ENCODE assay signal across 1 cellular context in genomic region chr19:54448774-54449700, GRCh38.
TF ChIP-seq lines count a peak whose summit lies in the region.

LENG8 (plus strand) TSS chr19:54449199; CDS start chr19:54451345, 2,146 bp downstream.

TF ChIP-seq in K562, 482 proteins besides CTCF, POLR2A, EP300 and RAD21 (continued from another document and continues in another):
- TF ChIP-seq ARID4B (CRISPR knock-in tag; IDR thresholded peaks at IDR 0.05) (peak; percentile 81), ZNF79 (CRISPR knock-in tag; IDR thresholded peaks at IDR 0.05; ENCODE audit: low read depth) (no peak), MIER1 (IDR thresholded peaks at IDR 0.05; ENCODE audit: low read depth) (0 out of 2 replicates have a peak, but pooled peaks have one; percentile 13), CBFA2T3 (IDR thresholded peaks at IDR 0.05) (no peak), ZNF583 (CRISPR knock-in tag; IDR thresholded peaks at IDR 0.05) (peak; percentile 78; the same call in 1 of the 2 replicates), ZFP30 (CRISPR knock-in tag; IDR thresholded peaks at IDR 0.05; ENCODE audit: borderline replicate concordance) (no peak), CCNT2 (IDR thresholded peaks at IDR 0.05; ENCODE audit: borderline replicate concordance, extremely low read depth, insufficient read length, low read depth, low read length) (peak; percentile 69), PML (IDR thresholded peaks at IDR 0.05; ENCODE audit: low read length) (peak; percentile 80; the same call in 1 of the 2 replicates), MCM5 (IDR thresholded peaks at IDR 0.05; ENCODE audit: low read depth) (no peak), EP400 (IDR thresholded peaks at IDR 0.05) (peak; percentile 95), MECOM (CRISPR knock-in tag; IDR thresholded peaks at IDR 0.05) (no peak), CREB3L1 (IDR thresholded peaks at IDR 0.05; ENCODE audit: borderline replicate concordance, low read depth) (peak; percentile 92; the same call in 1 of the 2 replicates), ZBTB40 (IDR thresholded peaks at IDR 0.05) (peak; percentile 80), ZBTB40 (CRISPR knock-in tag; IDR thresholded peaks at IDR 0.05) (no peak), ZNF408 (CRISPR knock-in tag; IDR thresholded peaks at IDR 0.05; ENCODE audit: low read depth) (no peak), HSF4 (CRISPR knock-in tag; IDR thresholded peaks at IDR 0.05; ENCODE audit: borderline replicate concordance) (no peak), POLR2G (IDR thresholded peaks at IDR 0.05; ENCODE audit: low read depth, low read length) (peak; percentile 96), FOXA1 (IDR thresholded peaks at IDR 0.05; ENCODE audit: borderline replicate concordance) (no peak), EHMT2 (IDR thresholded peaks at IDR 0.05) (no peak), ZNF696 (CRISPR knock-in tag; conservative IDR thresholded peaks at IDR 0.05) (no peak), SRSF7 (optimal IDR thresholded peaks at IDR 0.05; ENCODE audit: low read depth, low read length) (no peak), RHOXF2B (CRISPR knock-in tag; conservative IDR thresholded peaks at IDR 0.05) (no peak), CHD7 (IDR thresholded peaks at IDR 0.05; ENCODE audit: low read depth, low read length) (no peak), HEY1 (CRISPR knock-in tag; IDR thresholded peaks at IDR 0.05; ENCODE audit: borderline replicate concordance) (no peak), BMI1 (IDR thresholded peaks at IDR 0.05; ENCODE audit: low read length) (no peak), ZBTB17 (CRISPR knock-in tag; IDR thresholded peaks at IDR 0.05) (peak; percentile 56; the same call in 1 of the 2 replicates), PPARD (CRISPR knock-in tag; IDR thresholded peaks at IDR 0.05) (no peak), HDAC2 (IDR thresholded peaks at IDR 0.05) (no peak), HDAC3 (IDR thresholded peaks at IDR 0.05; ENCODE audit: borderline replicate concordance, partially characterized antibody) (no peak)
